ENCODE assay signal across 1 cellular context in genomic region chr2:210224660-210225460, GRCh38.
TF ChIP-seq lines count a peak whose summit lies in the region.

Gene ACADL, minus strand, starts transcription at chr2:210225447. Its CDS starts 184 bp downstream, at chr2:210225263.

TF ChIP-seq in endothelial cell of umbilical vein, 7 proteins besides CTCF, POLR2A, EP300 and RAD21:
- TF ChIP-seq GATA2 (IDR thresholded peaks at IDR 0.05; ENCODE audit: insufficient read depth, insufficient read length, low read depth, low read length) (no peak), EZH2 (IDR thresholded peaks at IDR 0.05; ENCODE audit: borderline replicate concordance, low read depth, low read length, severe bottlenecking) (peak; percentile 72), FOS (IDR thresholded peaks at IDR 0.05; ENCODE audit: borderline replicate concordance, insufficient read depth, low read length) (no peak)
